In genomic region chr2:99819766-99820165, GRCh38 we compare ENCODE assay signal across 12 cellular contexts.
A peak's percentile ranks its signal among the peaks of the same experiment; 100 is the strongest.
DNase-seq lines count a peak whose midpoint lies in the region; FAIRE-seq and TF ChIP-seq lines count a peak whose summit lies in the region.
"Had no signal": no experiment of that assay in that cellular context is flagged by ENCODE, and none has a peak within 500 bp of the region (broad histone marks: within the 10 kb centered on the region; RNA-seq: fewer than 3 reads in every experiment).

No MANE protein-coding gene starts in this region.

- H3K27ac Mint-ChIP-seq in nephron = peak overlapping the region; percentile 9 to 54 (median 17)

- no peak overlapping the region for H2BK120ac ChIP-seq in neuronal stem cell (ENCODE audit: low read depth, low read length)

- H3K36me3 ChIP-seq in ovary (no peaks in the 10 kb centered on the region), neuronal stem cell (replicated peaks in 1 of 2; ENCODE audit: control insufficient read depth in 2 of 2, insufficient read depth in 2 of 2, low read length in 2 of 2) (no peaks in the 10 kb centered on the region)

- H4K8ac ChIP-seq in neuronal stem cell (ENCODE audit: low read depth, low read length) = no peak overlapping the region

- peaks cover 58% of the 10 kb centered on the region for H3K36me3 Mint-ChIP-seq in nephron (ENCODE audit: low read depth)

- no peak for FAIRE-seq in H54 (lab: Jason Lieb, UNC)

- H3K4me2 ChIP-seq in neuronal stem cell (ENCODE audit: insufficient read depth, low read length, poor library complexity, severe bottlenecking) = no peak overlapping the region

- 91 to 96% (median 95%) methylated on average over 7 of the region's 7 CpGs for WGBS in ovary, 3 donors
- WGBS in neuronal stem cell (ENCODE audit: extremely low coverage in 2 of 2, insufficient read length in 2 of 2, insufficient replicate concordance in 1 of 2), 2 donors = no CpG with 5 or more reads among the region's 7 CpGs

- no peak overlapping the region for H2AFZ ChIP-seq in neuronal stem cell (ENCODE audit: low read length)

- H3K9ac ChIP-seq in neuronal stem cell (ENCODE audit: low read depth, low read length, poor library complexity) = no peak overlapping the region

- DNase-seq in NCI-H2107 treated with DMSO at 0.1 percent for 48 hours (lab: John Stamatoyannopoulos, UW; ENCODE audit: unreplicated experiment) (peak; percentile 68), cardiac fibroblast (ENCODE audit: low read depth in 2 of 2) (no peak), H54 (ENCODE audit: insufficient read length, low spot score) (no peak), ovary (no peak), neuronal stem cell (ENCODE audit: low spot score) (no peak), MV-4-11 (lab: John Stamatoyannopoulos, UW) (no peak)
- DNase-seq: body of pancreas, Caco-2, naive B cell, NCI-H1048 had no signal

- no peak overlapping the region for H2BK12ac ChIP-seq in neuronal stem cell (ENCODE audit: low read length)

- TF ChIP-seq EP300 in ovary (IDR thresholded peaks at IDR 0.05) = no peak

- TF ChIP-seq CTCF in GM12875 (IDR thresholded peaks at IDR 0.05; ENCODE audit: borderline replicate concordance, insufficient read depth, low read depth, low read length) (0 out of 2 replicates have a peak, but pooled peaks have one; percentile 8), cardiac fibroblast (IDR thresholded peaks at IDR 0.05; ENCODE audit: low read depth, low read length) (peak; percentile 14), nephron (IDR thresholded peaks at IDR 0.05; ENCODE audit: unreplicated experiment in 3 of 3) (peak; percentile 17 to 27 (median 25)), ovary (IDR thresholded peaks at IDR 0.05) (no peak)

- TF ChIP-seq POLR2A in H54 (IDR thresholded peaks at IDR 0.05; ENCODE audit: low read depth, low read length) (no peak), ovary (IDR thresholded peaks at IDR 0.05) (no peak)

- H2BK5ac ChIP-seq in neuronal stem cell (ENCODE audit: low read length) = no peak overlapping the region

- no peaks in the 10 kb centered on the region for H3K79me1 ChIP-seq in neuronal stem cell (ENCODE audit: low read depth, low read length)

- no peaks in the 10 kb centered on the region for H3K27me3 Mint-ChIP-seq in nephron (ENCODE audit: low read depth)
- H3K27me3 Mint-ChIP-seq: naive B cell had no signal

- no peak overlapping the region for H3K23ac ChIP-seq in neuronal stem cell (ENCODE audit: low read depth, low read length, poor library complexity)

- H3K4me1 ChIP-seq in ovary (ENCODE audit: insufficient read depth) (no peaks in the 10 kb centered on the region), neuronal stem cell (ENCODE audit: control insufficient read depth in 2 of 2, insufficient read depth in 1 of 2, low read depth in 1 of 2, low read length in 2 of 2) (peaks cover 5 to 17% of the 10 kb centered on the region in 2 donors)
- H3K4me1 ChIP-seq: body of pancreas, Caco-2 had no signal

- no peak overlapping the region for H2AK5ac ChIP-seq in neuronal stem cell (ENCODE audit: low read depth, low read length)

- H3K9me3 Mint-ChIP-seq in nephron = peaks cover 12% of the 10 kb centered on the region
- H3K9me3 Mint-ChIP-seq: naive B cell had no signal

- H3K4me3 Mint-ChIP-seq in nephron = no peak overlapping the region
- H3K4me3 Mint-ChIP-seq: naive B cell had no signal

- H3K9me3 ChIP-seq in ovary (no peaks in the 10 kb centered on the region), neuronal stem cell (replicated peaks in 1 of 2; ENCODE audit: control insufficient read depth in 2 of 2, insufficient read depth in 1 of 2, low read depth in 1 of 2, low read length in 2 of 2) (peaks cover 0 to 10% of the 10 kb centered on the region in 2 donors)
- H3K9me3 ChIP-seq: body of pancreas, Caco-2 had no signal

- no peak overlapping the region for H3K27ac ChIP-seq in ovary
- H3K27ac ChIP-seq in neuronal stem cell (replicated peaks; ENCODE audit: low read length) = no peak overlapping the region
- H3K27ac ChIP-seq: body of pancreas had no signal

- H3K14ac ChIP-seq in neuronal stem cell (ENCODE audit: low read length) = no peak overlapping the region

- intact Hi-C loops in ovary (cut with DNase I) = no loop called here

- no peak overlapping the region for H3K18ac ChIP-seq in neuronal stem cell (ENCODE audit: low read length)

- no peak overlapping the region for H4K91ac ChIP-seq in neuronal stem cell (ENCODE audit: low read depth, low read length, poor library complexity)

- H3K4me3 ChIP-seq in GM12875 (ENCODE audit: low read depth, low read length) (no peak overlapping the region), cardiac fibroblast (replicated peaks in 1 of 2; ENCODE audit: low read depth in 2 of 2, low read length in 2 of 2) (no peak overlapping the region), ovary (no peak overlapping the region), neuronal stem cell (ENCODE audit: low read length in 2 of 2) (no peak overlapping the region)
- H3K4me3 ChIP-seq: body of pancreas had no signal

- peaks cover 29% of the 10 kb centered on the region for H3K4me1 Mint-ChIP-seq in nephron

- no peaks in the 10 kb centered on the region for H3K27me3 ChIP-seq in ovary
- H3K27me3 ChIP-seq in neuronal stem cell (ENCODE audit: control insufficient read depth in 3 of 3, insufficient read depth in 3 of 3, low read depth in 1 of 3, low read length in 3 of 3) = no peaks in the 10 kb centered on the region
- H3K27me3 ChIP-seq: body of pancreas had no signal

- no peak overlapping the region for H3K4ac ChIP-seq in neuronal stem cell (ENCODE audit: low read length)

- no peak overlapping the region for H2BK15ac ChIP-seq in neuronal stem cell (ENCODE audit: low read length)

Comparison
In these comparisons a context has a peak if more than half of its experiments do, and no peak if none do; other contexts are left out.
1. CTCF ChIP-seq: peak in GM12875 (single experiment), cardiac fibroblast (single experiment) and nephron (3 of 3); none in ovary (0 of 3).